Comparison of ENCODE assay signal across 16 cellular contexts in the genomic region with DNA sequence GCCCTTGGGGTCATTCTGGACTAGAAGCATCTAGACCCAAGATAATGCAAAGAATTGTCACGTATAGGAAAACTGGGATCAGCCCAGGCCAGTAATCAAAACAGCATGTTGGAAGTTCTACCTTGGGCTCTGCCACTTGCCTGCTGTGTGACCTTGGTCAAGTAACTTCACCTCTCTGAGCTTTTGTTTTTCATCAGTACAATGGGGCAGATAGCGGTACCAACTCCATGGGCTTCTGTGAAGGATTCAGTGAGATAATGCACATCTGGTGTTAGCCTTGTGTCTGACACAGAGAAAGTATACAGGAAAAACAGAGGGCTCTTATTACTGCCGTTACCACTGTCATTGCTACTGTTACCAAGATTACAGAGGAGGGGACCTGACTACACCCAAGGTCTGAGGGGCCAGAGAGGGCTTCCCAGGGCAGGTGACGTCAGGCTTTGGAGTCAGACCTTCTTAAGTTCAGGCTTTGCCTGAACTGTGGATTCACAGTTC. TPM values are rescaled to one million over a fixed set of nuclear protein-coding genes. Genes with fewer than 3 reads are reported as not detected.
A peak's percentile ranks its signal among the peaks of the same experiment; 100 is the strongest.
DNase-seq lines count a peak whose midpoint lies in the region; ATAC-seq, FAIRE-seq and TF ChIP-seq lines count a peak whose summit lies in the region.
"Had no signal": no experiment of that assay in that cellular context is flagged by ENCODE, and none has a peak within 500 bp of the region (broad histone marks: within the 10 kb centered on the region; RNA-seq: fewer than 3 reads in every experiment).

No MANE protein-coding gene starts in this region.

- H3K4me1 ChIP-seq in PC-9 (replicated peaks; ENCODE audit: insufficient read depth): no peaks in the 10 kb centered on the region

- H3K27me3 ChIP-seq in PC-9 (ENCODE audit: insufficient read depth, low read depth): no peaks in the 10 kb centered on the region
- H3K27me3 ChIP-seq in dorsolateral prefrontal cortex: no peaks in the 10 kb centered on the region

- intact Hi-C loops in PC-9 (cut with micrococcal nuclease; ENCODE audit: unreplicated experiment): no loop called here
- intact Hi-C loops in dorsolateral prefrontal cortex (cut with DNase I): no loop called here
- intact Hi-C loops in cardiac septum (cut with DNase I): no loop called here

- H3K27ac ChIP-seq in PC-9 (peak overlapping the region; percentile 29; the same call in 1 of the 2 replicates), dorsolateral prefrontal cortex (peak overlapping the region in 38 of 59 donors; percentile 1 to 64 (median 34))

- peaks cover 29% of the 10 kb centered on the region; the same call in 1 of the 2 replicates for H3F3A ChIP-seq in PC-9 (ENCODE audit: insufficient read depth, low read depth)

- H3K9me2 ChIP-seq in PC-9 (ENCODE audit: insufficient read depth): no peaks in the 10 kb centered on the region

- H3K27ac Mint-ChIP-seq in T-helper 1 cell treated with Interleukin-12 subunit alpha and Interleukin-12 subunit beta and Interleukin-4 antibody, amounts not matched to agents 30 μg/mL and 1 μg/mL, for 36 hours: peak overlapping the region; percentile 91
- H3K27ac Mint-ChIP-seq in stimulated activated effector memory CD8-positive, alpha-beta T cell treated with anti-CD3 and anti-CD28 coated beads, Interleukin-12 subunit alpha, Interleukin-12 subunit beta, amount 100 ng/mL, for 72 hours: peak overlapping the region; percentile 94

- H3K27me3 Mint-ChIP-seq in T-helper 1 cell treated with Interleukin-12 subunit alpha and Interleukin-12 subunit beta and Interleukin-4 antibody, amounts not matched to agents 30 μg/mL and 1 μg/mL, for 36 hours (ENCODE audit: low read depth): no peaks in the 10 kb centered on the region

- H3K4me2 ChIP-seq in PC-9: no peak overlapping the region

- peaks cover 93% of the 10 kb centered on the region for H4K20me1 ChIP-seq in PC-9 (ENCODE audit: insufficient read depth)

- no peaks in the 10 kb centered on the region for H3K9me3 Mint-ChIP-seq in T-helper 1 cell treated with Interleukin-12 subunit alpha and Interleukin-12 subunit beta and Interleukin-4 antibody, amounts not matched to agents 30 μg/mL and 1 μg/mL, for 36 hours
- H3K9me3 Mint-ChIP-seq in stimulated activated effector memory CD8-positive, alpha-beta T cell treated with anti-CD3 and anti-CD28 coated beads, Interleukin-12 subunit alpha, Interleukin-12 subunit beta, amount 100 ng/mL, for 72 hours: no peaks in the 10 kb centered on the region

- peaks cover 18% of the 10 kb centered on the region for H3K36me3 Mint-ChIP-seq in T-helper 1 cell treated with Interleukin-12 subunit alpha and Interleukin-12 subunit beta and Interleukin-4 antibody, amounts not matched to agents 30 μg/mL and 1 μg/mL, for 36 hours (ENCODE audit: low read depth)
- peaks cover 24% of the 10 kb centered on the region for H3K36me3 Mint-ChIP-seq in stimulated activated effector memory CD8-positive, alpha-beta T cell treated with anti-CD3 and anti-CD28 coated beads, Interleukin-12 subunit alpha, Interleukin-12 subunit beta, amount 100 ng/mL, for 72 hours

- H2AFZ ChIP-seq in PC-9: no peak overlapping the region

- DNase-seq in T-helper 1 cell (no peak), PC-9 (no peak), dorsolateral prefrontal cortex (no peak), cardiac septum (ENCODE audit: low spot score) (no peak), urothelium cell line (ENCODE audit: low spot score) (no peak), GM03348 (ENCODE audit: low spot score) (no peak)
- no peak for DNase-seq in stimulated activated effector memory CD8-positive, alpha-beta T cell treated with anti-CD3 and anti-CD28 coated beads, Interleukin-12 subunit alpha, Interleukin-12 subunit beta, amount 100 ng/mL, for 72 hours (ENCODE audit: low spot score in 2 of 2)
- DNase-seq: 8988T; activated CD4-positive, alpha-beta T cell treated with anti-CD3 and anti-CD28 coated beads for 4 hours; EL; foreskin fibroblast; HCEC 1CT; mammary epithelial cell; NCI-H1694 had no signal

- H3K4me1 Mint-ChIP-seq in T-helper 1 cell treated with Interleukin-12 subunit alpha and Interleukin-12 subunit beta and Interleukin-4 antibody, amounts not matched to agents 30 μg/mL and 1 μg/mL, for 36 hours (ENCODE audit: low read depth): peaks cover 41% of the 10 kb centered on the region
- H3K4me1 Mint-ChIP-seq in stimulated activated effector memory CD8-positive, alpha-beta T cell treated with anti-CD3 and anti-CD28 coated beads, Interleukin-12 subunit alpha, Interleukin-12 subunit beta, amount 100 ng/mL, for 72 hours: peaks cover 84% of the 10 kb centered on the region

- H3K36me3 ChIP-seq in PC-9 (ENCODE audit: low read depth): 0 out of 2 replicates have a peak, but pooled peaks cover 6% of the 10 kb centered on the region

- no peaks in the 10 kb centered on the region for H3K9me3 ChIP-seq in PC-9 (ENCODE audit: insufficient read depth, low read depth)

- peaks cover 99% of the 10 kb centered on the region for H3K79me2 ChIP-seq in PC-9 (ENCODE audit: low read depth)

- peak; percentile 66 for ATAC-seq in stimulated activated effector memory CD8-positive, alpha-beta T cell treated with anti-CD3 and anti-CD28 coated beads, Interleukin-12 subunit alpha, Interleukin-12 subunit beta, amount 100 ng/mL, for 72 hours

- CTCF ChIA-PET in PC-9 (lab: Charles Lee): no interaction called here

- TF ChIP-seq CTCF in PC-9 (conservative IDR thresholded peaks at IDR 0.05) (no peak), dorsolateral prefrontal cortex (IDR thresholded peaks at IDR 0.05 in 54 of 56, conservative IDR thresholded peaks at IDR 0.05 in 2 of 56; ENCODE audit: low read depth in 1 of 56, partially characterized antibody in 56 of 56) (no peak)

- H3K4me3 Mint-ChIP-seq in T-helper 1 cell treated with Interleukin-12 subunit alpha and Interleukin-12 subunit beta and Interleukin-4 antibody, amounts not matched to agents 30 μg/mL and 1 μg/mL, for 36 hours: peak overlapping the region; percentile 73
- H3K4me3 Mint-ChIP-seq in stimulated activated effector memory CD8-positive, alpha-beta T cell treated with anti-CD3 and anti-CD28 coated beads, Interleukin-12 subunit alpha, Interleukin-12 subunit beta, amount 100 ng/mL, for 72 hours: peak overlapping the region; percentile 64

- H3K4me3 ChIP-seq in PC-9 (no peak overlapping the region), dorsolateral prefrontal cortex (no peak overlapping the region)

- no TSS peak for BruUV-seq in PC-9 (replicated peaks; lab: Mats Ljungman, UMichigan)

- FAIRE-seq in urothelium cell line (lab: Jason Lieb, UNC): no peak
- FAIRE-seq: bronchial epithelial cell had no signal

- POLR2A ChIA-PET in PC-9 (lab: Charles Lee; ENCODE audit: unreplicated experiment): no interaction called here

RNA-seq across cellular contexts. Expression of a gene that starts 24.6 kb away (rescaled TPM):
- total RNA-seq in PC-9 (2021): 92.1 and 96.6 TPM in 2 replicates
- total RNA-seq in dorsolateral prefrontal cortex: 100 to 1,000 TPM; 104 to 216 (median 159) TPM
- total RNA-seq in cardiac septum: 19.8 TPM
